Comparison of ENCODE assay signal across 21 cellular contexts in the genomic region with DNA sequence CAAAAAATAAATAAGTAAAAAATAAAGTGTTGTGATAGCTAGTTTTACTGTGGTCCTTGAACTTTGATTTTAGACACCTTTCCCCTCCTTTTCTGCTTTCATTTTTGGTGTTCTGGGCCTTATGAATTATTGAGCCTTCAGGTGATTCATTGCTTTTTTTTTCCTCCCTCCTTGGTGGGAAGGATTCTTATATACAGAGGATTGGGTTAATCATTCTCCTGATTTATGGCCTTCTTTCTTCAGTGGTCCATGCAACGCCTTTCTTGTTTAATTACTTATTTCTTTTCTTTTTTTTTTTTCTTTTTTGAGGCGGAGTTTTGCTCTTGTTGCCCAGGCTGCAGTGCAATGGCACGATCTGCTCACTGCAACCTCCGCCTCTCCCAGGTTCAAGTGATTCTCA. TPM values are rescaled to one million over a fixed set of nuclear protein-coding genes. Genes with fewer than 3 reads are reported as not detected.
DNase-seq lines count a peak whose midpoint lies in the region; ATAC-seq and TF ChIP-seq lines count a peak whose summit lies in the region.
"Had no signal": no experiment of that assay in that cellular context is flagged by ENCODE, and none has a peak within 500 bp of the region (broad histone marks: within the 10 kb centered on the region; RNA-seq: fewer than 3 reads in every experiment).

No MANE protein-coding gene starts in this region.

- no peak overlapping the region for H3K4me2 ChIP-seq in OCI-LY7 (ENCODE audit: low read length)
- no peak overlapping the region for H3K4me2 ChIP-seq in GM23338

- BruUV-seq in Caco-2 (replicated peaks; lab: Mats Ljungman, UMichigan) (no TSS peak), OCI-LY7 (replicated peaks; lab: Mats Ljungman, UMichigan) (no TSS peak)

- POLR2A ChIA-PET in Caco-2 (lab: Charles Lee) (no interaction called here), OCI-LY7 (lab: Charles Lee) (interaction anchor here (2.3 kb wide), 1 partner anchor 12 kb away, joined by 8 read pairs; a partner anchor contains a TSS)

- no peak overlapping the region for H3K27ac Mint-ChIP-seq in Caco-2 (ENCODE audit: unreplicated experiment)
- H3K27ac Mint-ChIP-seq in GM23338: no peak overlapping the region

- intact Hi-C loops in Caco-2 (cut with micrococcal nuclease; ENCODE audit: unreplicated experiment): no loop called here
- intact Hi-C loops in OCI-LY7 (cut with micrococcal nuclease; ENCODE audit: unreplicated experiment): no loop called here

- H3K79me2 ChIP-seq in OCI-LY7 (ENCODE audit: insufficient read depth, low read depth, low read length) (no peaks in the 10 kb centered on the region), GM23338 (replicated peaks; ENCODE audit: insufficient read depth) (no peaks in the 10 kb centered on the region)

- H3K36me3 ChIP-seq in Caco-2 (ENCODE audit: control insufficient read depth, insufficient read depth, low read length) (no peaks in the 10 kb centered on the region), OCI-LY7 (ENCODE audit: insufficient read depth, low read length) (0 out of 2 replicates have a peak, but pooled peaks cover 3% of the 10 kb centered on the region), kidney epithelial cell (ENCODE audit: control insufficient read depth, insufficient read depth, low read length) (no peaks in the 10 kb centered on the region), GM23338 (ENCODE audit: insufficient read depth) (no peaks in the 10 kb centered on the region)
- H3K36me3 ChIP-seq in effector memory CD4-positive, alpha-beta T cell (ENCODE audit: control insufficient read depth, insufficient read depth, low read length): no peaks in the 10 kb centered on the region

- H3K36me3 Mint-ChIP-seq in Caco-2 (ENCODE audit: insufficient read depth, unreplicated experiment) (peaks cover 5% of the 10 kb centered on the region), GM23338 (ENCODE audit: low read depth) (no peaks in the 10 kb centered on the region)
- H3K36me3 Mint-ChIP-seq: CD4-positive, CD25-positive, alpha-beta regulatory T cell had no signal

- H3K9me2 ChIP-seq in OCI-LY7 (ENCODE audit: insufficient read depth, low read length) (no peaks in the 10 kb centered on the region), GM23338 (ENCODE audit: insufficient read depth) (no peaks in the 10 kb centered on the region)

- H3K4me1 Mint-ChIP-seq in Caco-2 (ENCODE audit: low read depth, unreplicated experiment) (peaks cover 44% of the 10 kb centered on the region), GM23338 (peaks cover 13% of the 10 kb centered on the region)

- H3K9me3 Mint-ChIP-seq in Caco-2 (ENCODE audit: unreplicated experiment): peaks cover 11% of the 10 kb centered on the region
- H3K9me3 Mint-ChIP-seq in GM23338: no peaks in the 10 kb centered on the region
- H3K9me3 Mint-ChIP-seq: CD4-positive, CD25-positive, alpha-beta regulatory T cell had no signal

- no peaks in the 10 kb centered on the region for H3K27me3 Mint-ChIP-seq in Caco-2 (ENCODE audit: insufficient read depth, unreplicated experiment)
- peaks cover 3% of the 10 kb centered on the region for H3K27me3 Mint-ChIP-seq in GM23338 (ENCODE audit: insufficient read depth, low read depth, poor library complexity)

- CTCF ChIA-PET in Caco-2 (lab: Charles Lee): interaction anchor here (0.6 to 0.8 kb wide), 2 partner anchors 114 to 810 kb away, joined by 3 read pairs; no protein-coding TSS in a partner anchor
- CTCF ChIA-PET in OCI-LY7 (lab: Charles Lee; ENCODE audit: unreplicated experiment): interaction anchor here (0.5 to 0.7 kb wide), 2 partner anchors 8 to 226 kb away, joined by 3 read pairs; a partner anchor contains a TSS

- no peaks in the 10 kb centered on the region for H3F3A ChIP-seq in GM23338 (replicated peaks; ENCODE audit: low read depth)

- no peak for TF ChIP-seq CTCF in Caco-2 (IDR thresholded peaks at IDR 0.05; ENCODE audit: insufficient read depth in 1 of 2, low read depth in 1 of 2, low read length in 1 of 2, severe bottlenecking in 1 of 2, unreplicated experiment in 1 of 2)
- no peak for TF ChIP-seq CTCF in OCI-LY7 (conservative IDR thresholded peaks at IDR 0.05; ENCODE audit: low read length)
- TF ChIP-seq CTCF in kidney epithelial cell (IDR thresholded peaks at IDR 0.05; ENCODE audit: insufficient read depth, low read length, poor library complexity, severe bottlenecking): no peak
- TF ChIP-seq CTCF in GM23338 (conservative IDR thresholded peaks at IDR 0.05; ENCODE audit: low read depth in 2 of 2): no peak

- ATAC-seq in GM23338: no peak
- ATAC-seq: HCT116, Panc1, Right ventricle myocardium inferior had no signal

- peaks cover 25% of the 10 kb centered on the region for H3K4me1 ChIP-seq in Caco-2
- H3K4me1 ChIP-seq in OCI-LY7 (ENCODE audit: insufficient read depth, low read length, poor library complexity, severe bottlenecking): peaks cover 63% of the 10 kb centered on the region
- H3K4me1 ChIP-seq in GM23338 (ENCODE audit: insufficient read depth): peaks cover 8% of the 10 kb centered on the region; the same call in 1 of the 2 replicates
- peaks cover 22% of the 10 kb centered on the region for H3K4me1 ChIP-seq in effector memory CD4-positive, alpha-beta T cell (ENCODE audit: control insufficient read depth, insufficient read depth, low read length, poor library complexity, severe bottlenecking)

- H3K27me3 ChIP-seq in Caco-2 (replicated peaks; ENCODE audit: control insufficient read depth, insufficient read depth, low read length) (no peaks in the 10 kb centered on the region), kidney epithelial cell (ENCODE audit: control insufficient read depth, insufficient read depth, low read length) (no peaks in the 10 kb centered on the region), GM23338 (ENCODE audit: insufficient read depth) (no peaks in the 10 kb centered on the region)
- no peaks in the 10 kb centered on the region for H3K27me3 ChIP-seq in effector memory CD4-positive, alpha-beta T cell (replicated peaks; ENCODE audit: control insufficient read depth, insufficient read depth, low read length, poor library complexity, severe bottlenecking)

- H3K4me3 ChIP-seq in Caco-2 (ENCODE audit: low read depth, low read length): no peak overlapping the region
- no peak overlapping the region for H3K4me3 ChIP-seq in OCI-LY7 (ENCODE audit: low read depth, low read length, poor library complexity, severe bottlenecking)
- H3K4me3 ChIP-seq in kidney epithelial cell (ENCODE audit: low read depth, low read length): no peak overlapping the region
- no peak overlapping the region for H3K4me3 ChIP-seq in GM23338
- H3K4me3 ChIP-seq in effector memory CD4-positive, alpha-beta T cell (ENCODE audit: insufficient read depth, low read depth, low read length, poor library complexity, severe bottlenecking): no peak overlapping the region
- H3K4me3 ChIP-seq: GM23248, SK-N-MC had no signal

- H4K20me1 ChIP-seq in OCI-LY7 (ENCODE audit: insufficient read depth, low read length) (no peaks in the 10 kb centered on the region), GM23338 (replicated peaks; ENCODE audit: insufficient read depth) (no peaks in the 10 kb centered on the region)

- H2AFZ ChIP-seq in OCI-LY7 (ENCODE audit: low read length): no peak overlapping the region
- no peak overlapping the region for H2AFZ ChIP-seq in GM23338
- H2AFZ ChIP-seq: GM23248 had no signal

- H3K4me3 Mint-ChIP-seq in Caco-2 (ENCODE audit: unreplicated experiment) (peak overlapping the region; percentile 24), GM23338 (no peak overlapping the region)

- H3K9me3 ChIP-seq in Caco-2: no peaks in the 10 kb centered on the region
- peaks cover 9% of the 10 kb centered on the region; the same call in 1 of the 2 replicates for H3K9me3 ChIP-seq in OCI-LY7 (ENCODE audit: low read length)
- H3K9me3 ChIP-seq in effector memory CD4-positive, alpha-beta T cell (ENCODE audit: control insufficient read depth, low read length): no peaks in the 10 kb centered on the region

- peak overlapping the region; percentile 86 for H3K27ac ChIP-seq in OCI-LY7 (ENCODE audit: low read depth, low read length, poor library complexity, severe bottlenecking)
- H3K27ac ChIP-seq in GM23338 (ENCODE audit: low read depth): no peak overlapping the region
- H3K27ac ChIP-seq in effector memory CD4-positive, alpha-beta T cell (ENCODE audit: insufficient read depth, low read length, poor library complexity, severe bottlenecking): no peak overlapping the region
- H3K27ac ChIP-seq: GM23248, SK-N-MC had no signal

- DNase-seq in Caco-2: peak in 1 of 2 experiments; percentile 19
- DNase-seq in OCI-LY7 (ENCODE audit: low spot score): no peak
- peak; percentile 69 for DNase-seq in kidney epithelial cell (ENCODE audit: low read depth)
- DNase-seq in renal cortical epithelial cell (ENCODE audit: low read depth): peak; percentile 96
- no peak for DNase-seq in NCI-H1436 treated with DMSO at 0.1 percent for 48 hours (lab: John Stamatoyannopoulos, UW)
- no peak for DNase-seq in DMS 273 (lab: John Stamatoyannopoulos, UW; ENCODE audit: unreplicated experiment)
- DNase-seq in GM23338 (ENCODE audit: low spot score): no peak
- DNase-seq in effector memory CD4-positive, alpha-beta T cell: no peak
- DNase-seq: AML-193; Calu3; CD4-positive, CD25-positive, alpha-beta regulatory T cell; GM23248; NCI-H1436; NCI-H2081; NCI-H510A; NCI-H82 had no signal

RNA-seq across cellular contexts. Expression of a gene that starts 8.0 kb away (rescaled TPM):
- 0.39 TPM in 1 of 2 replicates, not detected in the other for total RNA-seq in Caco-2 (2022)
- 0.39 and 2.1 TPM in 2 replicates for total RNA-seq in OCI-LY7 (2014; rRNA removed; shearing (Covaris generic))
- 0.67 and 1.3 TPM in 2 replicates for total RNA-seq in OCI-LY7 (2022)
- total RNA-seq in kidney epithelial cell: not detected in 2 replicates
- total RNA-seq in renal cortical epithelial cell: 0.15 TPM in 1 of 2 replicates, not detected in the other
- total RNA-seq in GM23338 (2014; rRNA removed; shearing (Covaris generic)): not detected in 2 replicates
- polyA plus RNA-seq in GM23338 (2016; fragmentation: Nextera tagmentation; extraction: Ambion mirVana): 0.44 and 2.5 TPM in 2 replicates
- total RNA-seq: Calu3; CD4-positive, CD25-positive, alpha-beta regulatory T cell; G401; GM23248 had no signal
- polyA plus RNA-seq: CD4-positive, CD25-positive, alpha-beta regulatory T cell; GM23248 had no signal

RNA-seq across cellular contexts. Expression of a gene that starts 12.1 kb away (rescaled TPM):
- total RNA-seq in Caco-2 (2022): 92.6 and 104 TPM in 2 replicates
- total RNA-seq in OCI-LY7 (2014; rRNA removed; shearing (Covaris generic)): 74.3 and 83.4 TPM in 2 replicates
- 164 TPM in 2 replicates for total RNA-seq in OCI-LY7 (2022)
- total RNA-seq in kidney epithelial cell: 56.1 and 62.7 TPM in 2 replicates
- 96.4 and 137 TPM in 2 replicates for total RNA-seq in renal cortical epithelial cell
- 47.9 and 49.7 TPM in 2 replicates for total RNA-seq in GM23338 (2014; rRNA removed; shearing (Covaris generic))
- polyA plus RNA-seq in GM23338 (2016; fragmentation: Nextera tagmentation; extraction: Ambion mirVana): 73.0 and 85.5 TPM in 2 replicates

RNA-seq across cellular contexts. Expression of a gene that starts 52.5 kb away (rescaled TPM):
- total RNA-seq in Caco-2 (2022): 0.48 and 1.2 TPM in 2 replicates
- total RNA-seq in OCI-LY7 (2014; rRNA removed; shearing (Covaris generic)): not detected in 2 replicates
- total RNA-seq in OCI-LY7 (2022): 0.17 TPM in 1 of 2 replicates, not detected in the other
- total RNA-seq in kidney epithelial cell: 174 and 183 TPM in 2 replicates
- total RNA-seq in renal cortical epithelial cell: 506 and 529 TPM in 2 replicates
- 0.52 TPM in 1 of 2 replicates, not detected in the other for total RNA-seq in GM23338 (2014; rRNA removed; shearing (Covaris generic))
- polyA plus RNA-seq in GM23338 (2016; fragmentation: Nextera tagmentation; extraction: Ambion mirVana): 0.07 TPM in 1 of 2 replicates, not detected in the other
- total RNA-seq: G401 had no signal

Comparison
In these comparisons a context has a peak if more than half of its experiments do, and no peak if none do; other contexts are left out.
1. DNase-seq: peak in kidney epithelial cell (single experiment) and renal cortical epithelial cell (single experiment); none in OCI-LY7 (single experiment), NCI-H1436 treated with DMSO at 0.1 percent for 48 hours (single experiment), DMS 273 (single experiment), GM23338 (single experiment) and effector memory CD4-positive, alpha-beta T cell (0 of 3).
2. RNA of a gene that starts 52.5 kb away (total RNA-seq): 506 to 529 TPM in renal cortical epithelial cell and 174 to 183 TPM in kidney epithelial cell; 0.52 TPM in GM23338, 0.48 to 1.2 TPM in Caco-2 and 0.17 TPM in OCI-LY7; every median in the first group is over 10 times any median in the second.